In genomic region chr15:71786673-71787072, GRCh38 we compare ENCODE assay signal across 41 cellular contexts. TPM values are rescaled to one million over a fixed set of nuclear protein-coding genes. Genes with fewer than 3 reads are reported as not detected.
"Had no signal": no experiment of that assay in that cellular context is flagged by ENCODE, and none has a peak within 500 bp of the region (broad histone marks: within the 10 kb centered on the region; RNA-seq: fewer than 3 reads in every experiment).

No MANE protein-coding gene starts in this region.

- H3K27me3 ChIP-seq: ascending aorta, cardiac muscle cell had no signal

- H3K9me3 ChIP-seq: ascending aorta had no signal

- H3K4me3 ChIP-seq: ascending aorta, cardiac muscle cell had no signal

- H3K36me3 ChIP-seq: ascending aorta, cardiac muscle cell had no signal

- FAIRE-seq: bronchial epithelial cell, TTC549 had no signal

- H3K27ac ChIP-seq: ascending aorta, cardiac muscle cell, VCaP had no signal

- H3K4me3 Mint-ChIP-seq: activated B cell treated with CpG ODN at 0.5 μM for 24 hours; activated CD4-positive, alpha-beta memory T cell treated with anti-CD3 and anti-CD28 coated beads for 36 hours; activated CD4-positive, alpha-beta T cell treated with anti-CD3 and anti-CD28 coated beads, Interleukin-2, amount 10 ng/mL, durations not matched to agents 24 days and 14 days; activated CD8-positive, alpha-beta T cell treated with anti-CD3 and anti-CD28 coated beads for 36 hours; activated naive CD4-positive, alpha-beta T cell treated with anti-CD3 and anti-CD28 coated beads, Interleukin-2, amount 10 ng/mL, durations not matched to agents 7 days and 5 days; activated naive CD4-positive, alpha-beta T cell treated with anti-CD3 and anti-CD28 coated beads, Interleukin-2, amount 50 U/mL, for 24 hours; activated naive CD8-positive, alpha-beta T cell; activated naive CD8-positive, alpha-beta T cell treated with anti-CD3 and anti-CD28 coated beads, Interleukin-2, amount 10 ng/mL, durations not matched to agents 7 days and 5 days; activated naive CD8-positive, alpha-beta T cell treated with anti-CD3 and anti-CD28 coated beads, Interleukin-2, amount 50 U/mL, for 24 hours; activated T-cell treated with anti-CD3 and anti-CD28 coated beads, Interleukin-2, amount 50 U/mL, for 4 hours; activated T-cell treated with anti-CD3 and anti-CD28 coated beads, Interleukin-2, amount 50 U/mL, for 72 hours; activated T-helper 1 cell treated with anti-CD3 and anti-CD28 coated beads, Interleukin-12 subunit alpha, Interleukin-12 subunit beta, Interleukin-2, Interleukin-4 antibody, amounts not matched to agents 30 ng/mL and 10 ng/mL and 1 ng/mL, durations not matched to agents 14 hours and 24 hours and 36 hours; activated T-helper 17 cell treated with anti-CD3 and anti-CD28 coated beads, Interleukin-2, amount 50 U/mL, for 72 hours; brain; central memory CD8-positive, alpha-beta T cell; T-helper 1 cell treated with Interleukin-12 subunit alpha and Interleukin-12 subunit beta and Interleukin-4 antibody, amounts not matched to agents 30 μg/mL and 1 μg/mL, for 36 hours; T-helper 2 cell treated with Interferon-gamma antibody and Interleukin-4, amounts not matched to agents 5 μg/mL and 100 μg/mL, for 36 hours had no signal

- ATAC-seq: activated CD8-positive, alpha-beta T cell treated with anti-CD3 and anti-CD28 coated beads for 36 hours; activated naive CD8-positive, alpha-beta T cell treated with anti-CD3 and anti-CD28 coated beads, Interleukin-2, amount 50 U/mL, for 24 hours; activated T-cell treated with anti-CD3 and anti-CD28 coated beads, Interleukin-2, amount 50 U/mL, for 4 hours; activated T-cell treated with anti-CD3 and anti-CD28 coated beads, Interleukin-2, amount 50 U/mL, for 72 hours; activated T-helper 17 cell treated with anti-CD3 and anti-CD28 coated beads, Interleukin-2, amount 50 U/mL, for 72 hours had no signal

- DNase-seq: activated B cell treated with CpG ODN at 0.5 μM for 24 hours; activated CD4-positive, alpha-beta memory T cell treated with anti-CD3 and anti-CD28 coated beads for 36 hours; activated CD4-positive, alpha-beta T cell treated with anti-CD3 and anti-CD28 coated beads for 4 hours; activated CD4-positive, alpha-beta T cell treated with anti-CD3 and anti-CD28 coated beads, Interleukin-2, amount 10 ng/mL, durations not matched to agents 24 days and 14 days; activated CD4-positive, alpha-beta T cell treated with anti-CD3 and anti-CD28 coated beads, Interleukin-2, amount 50 U/mL, for 1 hour; activated CD4-positive, alpha-beta T cell treated with anti-CD3 and anti-CD28 coated beads, Interleukin-2, amount 50 U/mL, for 4 hours; activated CD4-positive, CD25-positive, alpha-beta regulatory T cell treated with anti-CD3 and anti-CD28 coated beads, Interleukin-2, amount 50 U/mL, for 72 hours; activated CD8-positive, alpha-beta memory T cell treated with anti-CD3 and anti-CD28 coated beads, Interleukin-2, amount 50 U/mL, for 4 hours; activated CD8-positive, alpha-beta T cell treated with anti-CD3 and anti-CD28 coated beads for 36 hours; activated effector memory CD4-positive, alpha-beta T cell treated with anti-CD3 and anti-CD28 coated beads, Interleukin-2, amount 50 U/mL, for 16 hours; activated gamma-delta T cell treated with Interleukin-2 at 50 U/mL for 16 hours; activated naive CD4-positive, alpha-beta T cell; activated naive CD4-positive, alpha-beta T cell treated with anti-CD3 and anti-CD28 coated beads, Interleukin-2, amount 10 ng/mL, durations not matched to agents 7 days and 5 days; activated naive CD8-positive, alpha-beta T cell treated with anti-CD3 and anti-CD28 coated beads, Interleukin-2, amount 10 ng/mL, durations not matched to agents 7 days and 5 days; activated naive CD8-positive, alpha-beta T cell treated with anti-CD3 and anti-CD28 coated beads, Interleukin-2, amount 50 U/mL, for 24 hours; activated T-cell treated with anti-CD3 and anti-CD28 coated beads for 4 hours; activated T-cell treated with anti-CD3 and anti-CD28 coated beads, Interleukin-2, amount 50 U/mL, for 1 hour; activated T-cell treated with anti-CD3 and anti-CD28 coated beads, Interleukin-2, amount 50 U/mL, for 4 hours; activated T-cell treated with anti-CD3 and anti-CD28 coated beads, Interleukin-2, amount 50 U/mL, for 72 hours; amygdala; anterior cingulate cortex; caudate nucleus; cerebellar nuclear complex; T-helper 1 cell; T-helper 2 cell; T-helper 9 cell had no signal

- H3K4me1 Mint-ChIP-seq: activated B cell treated with CpG ODN at 0.5 μM for 24 hours; activated CD4-positive, alpha-beta T cell treated with anti-CD3 and anti-CD28 coated beads, Interleukin-2, amount 10 ng/mL, durations not matched to agents 24 days and 14 days; activated naive CD4-positive, alpha-beta T cell treated with anti-CD3 and anti-CD28 coated beads, Interleukin-2, amount 10 ng/mL, durations not matched to agents 7 days and 5 days; activated naive CD4-positive, alpha-beta T cell treated with anti-CD3 and anti-CD28 coated beads, Interleukin-2, amount 50 U/mL, for 24 hours; activated naive CD8-positive, alpha-beta T cell treated with anti-CD3 and anti-CD28 coated beads, Interleukin-2, amount 10 ng/mL, durations not matched to agents 7 days and 5 days; activated naive CD8-positive, alpha-beta T cell treated with anti-CD3 and anti-CD28 coated beads, Interleukin-2, amount 50 U/mL, for 24 hours; activated T-helper 17 cell treated with anti-CD3 and anti-CD28 coated beads, Interleukin-2, amount 50 U/mL, for 72 hours had no signal

- H3K9me3 Mint-ChIP-seq: activated B cell treated with CpG ODN at 0.5 μM for 24 hours; activated CD4-positive, alpha-beta memory T cell treated with anti-CD3 and anti-CD28 coated beads for 36 hours; activated CD4-positive, alpha-beta T cell treated with anti-CD3 and anti-CD28 coated beads, Interleukin-2, amount 10 ng/mL, durations not matched to agents 24 days and 14 days; activated CD8-positive, alpha-beta T cell treated with anti-CD3 and anti-CD28 coated beads for 36 hours; activated naive CD4-positive, alpha-beta T cell treated with anti-CD3 and anti-CD28 coated beads, Interleukin-2, amount 10 ng/mL, durations not matched to agents 7 days and 5 days; activated naive CD4-positive, alpha-beta T cell treated with anti-CD3 and anti-CD28 coated beads, Interleukin-2, amount 50 U/mL, for 24 hours; activated naive CD8-positive, alpha-beta T cell treated with anti-CD3 and anti-CD28 coated beads, Interleukin-2, amount 10 ng/mL, durations not matched to agents 7 days and 5 days; activated naive CD8-positive, alpha-beta T cell treated with anti-CD3 and anti-CD28 coated beads, Interleukin-2, amount 50 U/mL, for 24 hours; activated T-cell treated with anti-CD3 and anti-CD28 coated beads, Interleukin-2, amount 50 U/mL, for 4 hours; activated T-cell treated with anti-CD3 and anti-CD28 coated beads, Interleukin-2, amount 50 U/mL, for 72 hours; activated T-helper 1 cell treated with anti-CD3 and anti-CD28 coated beads, Interleukin-12 subunit alpha, Interleukin-12 subunit beta, Interleukin-2, Interleukin-4 antibody, amounts not matched to agents 30 ng/mL and 10 ng/mL and 1 ng/mL, durations not matched to agents 14 hours and 24 hours and 36 hours; activated T-helper 17 cell treated with anti-CD3 and anti-CD28 coated beads, Interleukin-2, amount 50 U/mL, for 72 hours; central memory CD8-positive, alpha-beta T cell; T-helper 1 cell treated with Interleukin-12 subunit alpha and Interleukin-12 subunit beta and Interleukin-4 antibody, amounts not matched to agents 30 μg/mL and 1 μg/mL, for 36 hours; T-helper 2 cell treated with Interferon-gamma antibody and Interleukin-4, amounts not matched to agents 5 μg/mL and 100 μg/mL, for 36 hours had no signal

- H3K27me3 Mint-ChIP-seq: brain had no signal

- H3K27ac Mint-ChIP-seq: activated B cell treated with CpG ODN at 0.5 μM for 24 hours; activated CD4-positive, alpha-beta memory T cell treated with anti-CD3 and anti-CD28 coated beads for 36 hours; activated CD4-positive, alpha-beta T cell treated with anti-CD3 and anti-CD28 coated beads, Interleukin-2, amount 10 ng/mL, durations not matched to agents 24 days and 14 days; activated CD8-positive, alpha-beta T cell treated with anti-CD3 and anti-CD28 coated beads for 36 hours; activated naive CD4-positive, alpha-beta T cell treated with anti-CD3 and anti-CD28 coated beads, Interleukin-2, amount 10 ng/mL, durations not matched to agents 7 days and 5 days; activated naive CD8-positive, alpha-beta T cell; activated naive CD8-positive, alpha-beta T cell treated with anti-CD3 and anti-CD28 coated beads, Interleukin-2, amount 10 ng/mL, durations not matched to agents 7 days and 5 days; activated naive CD8-positive, alpha-beta T cell treated with anti-CD3 and anti-CD28 coated beads, Interleukin-2, amount 50 U/mL, for 24 hours; activated T-cell treated with anti-CD3 and anti-CD28 coated beads, Interleukin-2, amount 50 U/mL, for 72 hours; activated T-helper 1 cell treated with anti-CD3 and anti-CD28 coated beads, Interleukin-12 subunit alpha, Interleukin-12 subunit beta, Interleukin-2, Interleukin-4 antibody, amounts not matched to agents 30 ng/mL and 10 ng/mL and 1 ng/mL, durations not matched to agents 14 hours and 24 hours and 36 hours; brain; T-helper 1 cell treated with Interleukin-12 subunit alpha and Interleukin-12 subunit beta and Interleukin-4 antibody, amounts not matched to agents 30 μg/mL and 1 μg/mL, for 36 hours; T-helper 2 cell treated with Interferon-gamma antibody and Interleukin-4, amounts not matched to agents 5 μg/mL and 100 μg/mL, for 36 hours had no signal

RNA-seq across cellular contexts. Expression of gene NR2E3, which starts 23.7 kb away (rescaled TPM):
- total RNA-seq: activated B cell treated with CpG ODN at 0.5 μM for 24 hours; activated CD4-positive, alpha-beta memory T cell treated with anti-CD3 and anti-CD28 coated beads for 36 hours; activated CD4-positive, alpha-beta T cell treated with anti-CD3 and anti-CD28 coated beads, Interleukin-2, amount 10 ng/mL, durations not matched to agents 24 days and 14 days; activated CD8-positive, alpha-beta memory T cell treated with anti-CD3 and anti-CD28 coated beads for 36 hours; activated CD8-positive, alpha-beta T cell treated with anti-CD3 and anti-CD28 coated beads for 36 hours; activated naive CD8-positive, alpha-beta T cell treated with anti-CD3 and anti-CD28 coated beads, Interleukin-2, amount 10 ng/mL, durations not matched to agents 7 days and 5 days; activated T-cell treated with anti-CD3 and anti-CD28 coated beads, Interleukin-2, amount 50 U/mL, for 4 hours; activated T-cell treated with anti-CD3 and anti-CD28 coated beads, Interleukin-2, amount 50 U/mL, for 72 hours; activated T-helper 1 cell treated with anti-CD3 and anti-CD28 coated beads, Interleukin-12 subunit alpha, Interleukin-12 subunit beta, Interleukin-2, Interleukin-4 antibody, amounts not matched to agents 30 ng/mL and 10 ng/mL and 1 ng/mL, durations not matched to agents 14 hours and 24 hours and 36 hours; activated T-helper 17 cell treated with anti-CD3 and anti-CD28 coated beads, Interleukin-2, amount 50 U/mL, for 72 hours; ascending aorta; chondrocyte had no signal
- polyA plus RNA-seq: cardiac muscle cell had no signal
